Comparison of ENCODE assay signal across 14 cellular contexts in the genomic region with DNA sequence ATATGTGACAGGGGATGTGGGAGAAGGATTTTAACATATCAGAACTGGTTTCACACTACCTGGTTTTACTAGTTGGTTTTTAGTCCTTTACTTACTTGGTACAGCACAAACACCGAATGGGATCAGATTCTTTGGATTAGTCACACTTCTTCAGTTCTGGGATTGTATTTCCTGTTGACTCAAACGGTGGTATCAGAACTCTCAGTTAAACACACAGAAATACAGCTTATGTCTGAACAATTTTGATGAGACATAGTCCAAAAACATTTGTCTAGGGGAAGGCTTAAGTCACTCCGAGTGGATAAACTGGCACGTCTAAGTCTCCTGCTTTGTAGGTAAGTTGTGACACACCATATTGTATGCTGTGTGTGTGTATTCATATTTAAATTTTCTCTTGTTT.
DNase-seq lines count a peak whose midpoint lies in the region; ATAC-seq and TF ChIP-seq lines count a peak whose summit lies in the region.
"Had no signal": no experiment of that assay in that cellular context is flagged by ENCODE, and none has a peak within 500 bp of the region (broad histone marks: within the 10 kb centered on the region; RNA-seq: fewer than 3 reads in every experiment).

No MANE protein-coding gene starts in this region.

- no peak overlapping the region for H3K4me3 Mint-ChIP-seq in CD8-positive, alpha-beta memory T cell
- H3K4me3 Mint-ChIP-seq: naive thymus-derived CD4-positive, alpha-beta T cell had no signal

- no peaks in the 10 kb centered on the region for H3K27me3 Mint-ChIP-seq in CD8-positive, alpha-beta memory T cell

- H3K27ac Mint-ChIP-seq in CD8-positive, alpha-beta memory T cell: no peak overlapping the region
- H3K27ac Mint-ChIP-seq: naive thymus-derived CD4-positive, alpha-beta T cell had no signal

- H3K9me3 ChIP-seq in CD8-positive, alpha-beta memory T cell (ENCODE audit: low read length): no peaks in the 10 kb centered on the region

- no peaks in the 10 kb centered on the region for H3K36me3 Mint-ChIP-seq in CD8-positive, alpha-beta memory T cell
- H3K36me3 Mint-ChIP-seq: naive thymus-derived CD4-positive, alpha-beta T cell had no signal

- no peaks in the 10 kb centered on the region for H3K36me3 ChIP-seq in CD8-positive, alpha-beta memory T cell (ENCODE audit: insufficient read depth, low read length)

- peaks cover 0 to 4% (median 0%) of the 10 kb centered on the region in 5 donors for H3K9me3 Mint-ChIP-seq in CD8-positive, alpha-beta memory T cell

- TF ChIP-seq CTCF in epithelial cell of proximal tubule (conservative IDR thresholded peaks at IDR 0.05; ENCODE audit: low read depth, low read length): no peak

- H3K27me3 ChIP-seq in CD8-positive, alpha-beta memory T cell (ENCODE audit: insufficient read depth, low read length, poor library complexity, severe bottlenecking): no peaks in the 10 kb centered on the region

- H3K4me3 ChIP-seq in epithelial cell of proximal tubule (ENCODE audit: low read depth, low read length): no peak overlapping the region
- no peak overlapping the region for H3K4me3 ChIP-seq in CD8-positive, alpha-beta memory T cell (ENCODE audit: low read length)

- no peak for ATAC-seq in HG03439 (IDR thresholded peaks at IDR 0.05; ENCODE audit: unreplicated experiment)
- no peak for ATAC-seq in HG02973 (IDR thresholded peaks at IDR 0.05; ENCODE audit: unreplicated experiment)
- ATAC-seq: naive thymus-derived CD4-positive, alpha-beta T cell; Right ventricle myocardium inferior had no signal

- DNase-seq in ELR (ENCODE audit: low read depth) (peak; percentile 81), RKO (ENCODE audit: low spot score) (peak; percentile 86), epithelial cell of proximal tubule (ENCODE audit: low read depth) (peak; percentile 27), renal cortical epithelial cell (ENCODE audit: low read depth) (peak; percentile 90), NCI-H1092 (lab: John Stamatoyannopoulos, UW) (no peak)
- DNase-seq in CD8-positive, alpha-beta memory T cell: no peak
- DNase-seq: anterior cingulate cortex; Calu3; naive thymus-derived CD4-positive, alpha-beta T cell; stimulated activated CD4-positive, alpha-beta T cell treated with anti-CD3 and anti-CD28 coated beads, Interleukin-12 subunit alpha, Interleukin-12 subunit beta, amount 100 ng/mL, for 4 hours; stimulated activated CD8-positive, alpha-beta memory T cell treated with anti-CD3 and anti-CD28 coated beads, Interleukin-4, amount 100 ng/mL, for 48 hours had no signal

- POLR2A ChIA-PET in CD8-positive, alpha-beta memory T cell (lab: Charles Lee): no interaction called here

- H3K27ac ChIP-seq in CD8-positive, alpha-beta memory T cell (ENCODE audit: low read depth, low read length): no peak overlapping the region

- no peaks in the 10 kb centered on the region for H3K4me1 ChIP-seq in CD8-positive, alpha-beta memory T cell (ENCODE audit: insufficient read depth, low read length)

- H3K4me1 Mint-ChIP-seq in CD8-positive, alpha-beta memory T cell: no peaks in the 10 kb centered on the region
- H3K4me1 Mint-ChIP-seq: naive thymus-derived CD4-positive, alpha-beta T cell had no signal

- CTCF ChIA-PET in CD8-positive, alpha-beta memory T cell (lab: Charles Lee): no interaction called here

Comparison
In these comparisons a context has a peak if more than half of its experiments do, and no peak if none do; other contexts are left out.
1. DNase-seq: peak in ELR (single experiment), RKO (single experiment), epithelial cell of proximal tubule (single experiment) and renal cortical epithelial cell (single experiment); none in CD8-positive, alpha-beta memory T cell (0 of 5) and NCI-H1092 (single experiment).